ENCODE assay signal across 10 cellular contexts in genomic region chr15:78069052-78069414, GRCh38. TPM values are rescaled to one million over a fixed set of nuclear protein-coding genes. Genes with fewer than 3 reads are reported as not detected.
A peak's percentile ranks its signal among the peaks of the same experiment; 100 is the strongest.
DNase-seq lines count a peak whose midpoint lies in the region; ATAC-seq, FAIRE-seq and TF ChIP-seq lines count a peak whose summit lies in the region.
"Had no signal": no experiment of that assay in that cellular context is flagged by ENCODE, and none has a peak within 500 bp of the region (broad histone marks: within the 10 kb centered on the region; RNA-seq: fewer than 3 reads in every experiment).

No MANE protein-coding gene starts in this region.

- H3K4me3 Mint-ChIP-seq in activated B cell treated with CpG ODN at 0.5 μM for 24 hours: peak overlapping the region; percentile 71
- no peak overlapping the region for H3K4me3 Mint-ChIP-seq in mesothelial cell of epicardium

- H3K4me3 ChIP-seq in A673 (ENCODE audit: low read depth, low read length, poor library complexity, severe bottlenecking): no peak overlapping the region

- H3K27ac Mint-ChIP-seq in activated B cell treated with CpG ODN at 0.5 μM for 24 hours (peak overlapping the region; percentile 67), mesothelial cell of epicardium (peak overlapping the region; percentile 57)

- POLR2A ChIA-PET in A673 (lab: Charles Lee; ENCODE audit: low non-redundant PET) (no interaction called here), activated B cell treated with CpG ODN at 0.5 μM for 24 hours (lab: Charles Lee) (interaction anchor here (1.0 to 1.9 kb wide), 3 partner anchors 8 to 17 kb away, joined by 4 to 5 read pairs (median 4); partner anchors contain the start of gene TBC1D2B)

- ATAC-seq in GM19463 (IDR thresholded peaks at IDR 0.05; ENCODE audit: unreplicated experiment) (peak; percentile 16), activated B cell treated with CpG ODN at 0.5 μM for 24 hours (ENCODE audit: low read depth) (no peak), HG03520 (IDR thresholded peaks at IDR 0.05; ENCODE audit: unreplicated experiment) (no peak)

- H3K36me3 Mint-ChIP-seq in activated B cell treated with CpG ODN at 0.5 μM for 24 hours (ENCODE audit: low read depth): no peaks in the 10 kb centered on the region
- H3K36me3 Mint-ChIP-seq in mesothelial cell of epicardium: no peaks in the 10 kb centered on the region

- TF ChIP-seq CTCF in A673 (conservative IDR thresholded peaks at IDR 0.05; ENCODE audit: low read depth, low read length) (no peak), activated B cell treated with CpG ODN at 0.5 μM for 24 hours (IDR thresholded peaks at IDR 0.05) (no peak), mesothelial cell of epicardium (IDR thresholded peaks at IDR 0.05; ENCODE audit: unreplicated experiment) (no peak)

- no peaks in the 10 kb centered on the region for H3K27me3 ChIP-seq in A673 (replicated peaks; ENCODE audit: insufficient read depth, low read depth, low read length, poor library complexity)

- intact Hi-C loops in A673 (cut with micrococcal nuclease; ENCODE audit: unreplicated experiment) (no loop called here), activated B cell treated with CpG ODN at 0.5 μM for 24 hours (cut with micrococcal nuclease) (loop anchor here (2.0 to 5.0 kb wide), 2 partner anchors 36 to 77 kb away; no protein-coding TSS in a partner anchor)

- peak overlapping the region; percentile 38 for H3K27ac ChIP-seq in A673 (ENCODE audit: low read depth, low read length, poor library complexity, severe bottlenecking)

- H3K9me3 Mint-ChIP-seq in activated B cell treated with CpG ODN at 0.5 μM for 24 hours (no peaks in the 10 kb centered on the region), mesothelial cell of epicardium (no peaks in the 10 kb centered on the region)

- H3K4me1 ChIP-seq in A673 (ENCODE audit: insufficient read depth, low read length, poor library complexity, severe bottlenecking): peaks cover 68% of the 10 kb centered on the region

- BruUV-seq in A673 (replicated peaks; lab: Mats Ljungman, UMichigan): no TSS peak

- peaks cover 7% of the 10 kb centered on the region for H3K4me1 Mint-ChIP-seq in activated B cell treated with CpG ODN at 0.5 μM for 24 hours
- H3K4me1 Mint-ChIP-seq in mesothelial cell of epicardium: peaks cover 23% of the 10 kb centered on the region

- H3K9me3 ChIP-seq in A673 (ENCODE audit: low read depth, low read length, poor library complexity, severe bottlenecking): no peaks in the 10 kb centered on the region

- no peaks in the 10 kb centered on the region for H3K36me3 ChIP-seq in A673 (ENCODE audit: insufficient read depth, low read length, poor library complexity, severe bottlenecking)

- FAIRE-seq in HTR-8/SVneo (lab: Jason Lieb, UNC): no peak

- DNase-seq in A673 (ENCODE audit: low spot score) (no peak), activated B cell treated with CpG ODN at 0.5 μM for 24 hours (no peak), mesothelial cell of epicardium (ENCODE audit: low spot score in 2 of 2, unreplicated experiment in 2 of 2) (no peak), NCI-H2196 treated with DMSO at 0.1 percent for 48 hours (lab: John Stamatoyannopoulos, UW; ENCODE audit: unreplicated experiment) (no peak), HTR-8/SVneo (ENCODE audit: insufficient read length, low spot score) (no peak), NCI-H128 (lab: John Stamatoyannopoulos, UW; ENCODE audit: unreplicated experiment) (no peak)
- DNase-seq: SW 1271 had no signal

- CTCF ChIA-PET in A673 (lab: Charles Lee) (no interaction called here), activated B cell treated with CpG ODN at 0.5 μM for 24 hours (lab: Charles Lee) (interaction anchor here (1.0 kb wide), 1 partner anchor 39 kb away, joined by 3 read pairs; no protein-coding TSS in a partner anchor)

- H3K27me3 Mint-ChIP-seq in activated B cell treated with CpG ODN at 0.5 μM for 24 hours: no peaks in the 10 kb centered on the region
- no peaks in the 10 kb centered on the region for H3K27me3 Mint-ChIP-seq in mesothelial cell of epicardium (ENCODE audit: low read depth)

RNA-seq across cellular contexts. Expression of gene TBC1D2B, which starts 8.5 kb away (rescaled TPM):
- 26.0 and 29.4 TPM in 2 replicates for total RNA-seq in A673 (2021)
- total RNA-seq in activated B cell treated with CpG ODN at 0.5 μM for 24 hours: 12.9 and 13.7 TPM in 2 replicates
- total RNA-seq in mesothelial cell of epicardium: 33.8 to 39.8 TPM (median 38.5 TPM) in 3 replicates

RNA-seq across cellular contexts. Expression of gene SH2D7, which starts 23.3 kb away (rescaled TPM):
- total RNA-seq in A673 (2021) (not detected in 2 replicates), activated B cell treated with CpG ODN at 0.5 μM for 24 hours (not detected in 2 replicates), mesothelial cell of epicardium (not detected in 3 replicates)
- total RNA-seq: renal cortical epithelial cell had no signal
